ENCODE assay signal across 1 cellular context in the genomic region with DNA sequence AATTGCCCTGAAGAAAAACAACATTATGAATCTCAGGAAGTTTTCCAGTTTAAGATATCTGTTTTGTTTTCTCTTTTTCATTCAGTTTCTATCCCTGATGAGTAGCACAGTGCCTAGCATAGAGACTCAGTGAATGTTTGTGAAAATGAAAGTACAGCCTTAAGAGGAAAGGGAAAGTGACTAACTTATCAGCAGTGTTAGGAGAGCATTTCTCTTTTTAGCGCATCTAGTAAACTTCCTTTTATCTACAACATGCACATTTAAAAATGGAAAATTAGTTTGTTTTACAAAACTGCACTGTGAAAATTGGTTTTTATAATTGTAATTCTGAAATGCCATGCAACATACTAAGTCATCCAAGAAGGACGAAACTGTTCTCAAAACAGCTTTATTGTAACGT.
TF ChIP-seq lines count a peak whose summit lies in the region.

No MANE protein-coding gene starts in this region.

TF ChIP-seq in GM23338, 12 proteins besides CTCF, POLR2A, EP300 and RAD21 (continued from another document):
- TF ChIP-seq, protein P1, sequence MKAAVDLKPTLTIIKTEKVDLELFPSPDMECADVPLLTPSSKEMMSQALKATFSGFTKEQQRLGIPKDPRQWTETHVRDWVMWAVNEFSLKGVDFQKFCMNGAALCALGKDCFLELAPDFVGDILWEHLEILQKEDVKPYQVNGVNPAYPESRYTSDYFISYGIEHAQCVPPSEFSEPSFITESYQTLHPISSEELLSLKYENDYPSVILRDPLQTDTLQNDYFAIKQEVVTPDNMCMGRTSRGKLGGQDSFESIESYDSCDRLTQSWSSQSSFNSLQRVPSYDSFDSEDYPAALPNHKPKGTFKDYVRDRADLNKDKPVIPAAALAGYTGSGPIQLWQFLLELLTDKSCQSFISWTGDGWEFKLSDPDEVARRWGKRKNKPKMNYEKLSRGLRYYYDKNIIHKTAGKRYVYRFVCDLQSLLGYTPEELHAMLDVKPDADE (IDR thresholded peaks at IDR 0.05): no peak
- TF ChIP-seq EZH2phosphoT487 (IDR thresholded peaks at IDR 0.05; ENCODE audit: unreplicated experiment): no peak
- no peak for TF ChIP-seq EZH2 (IDR thresholded peaks at IDR 0.05; ENCODE audit: low read depth, unreplicated experiment)
- TF ChIP-seq STAT1 (IDR thresholded peaks at IDR 0.05; ENCODE audit: unreplicated experiment): no peak
- no peak for TF ChIP-seq JUNB (IDR thresholded peaks at IDR 0.05; ENCODE audit: unreplicated experiment)
